Comparison of ENCODE assay signal across 8 cellular contexts in genomic region chr6:26026833-26027490, GRCh38.
A peak's percentile ranks its signal among the peaks of the same experiment; 100 is the strongest.
DNase-seq lines count a peak whose midpoint lies in the region; FAIRE-seq and TF ChIP-seq lines count a peak whose summit lies in the region.

No MANE protein-coding gene starts in this region.

- no peaks in the 10 kb centered on the region for H3K27me3 ChIP-seq in SJCRH30
- no peaks in the 10 kb centered on the region for H3K27me3 ChIP-seq in thymus (ENCODE audit: control insufficient read depth, insufficient read depth)

- peak; percentile 97 for DNase-seq in MV-4-11 (lab: John Stamatoyannopoulos, UW)
- peak; percentile 92 to 98 for DNase-seq in SJCRH30
- DNase-seq in activated naive CD4-positive, alpha-beta T cell (lab: John Stamatoyannopoulos, UW) = peak; percentile 52 to 85 (median 72)
- peak; percentile 98 for DNase-seq in foreskin melanocyte
- DNase-seq in nucleus accumbens (lab: John Stamatoyannopoulos, UW) = peak in 54 of 56 donors; percentile 14 to 86 (median 62)

- no peak for TF ChIP-seq CTCF in HEK293 (tag by site-specific recombination; IDR thresholded peaks at IDR 0.05)

- no peaks in the 10 kb centered on the region for H3K36me3 ChIP-seq in HEK293 (ENCODE audit: control insufficient read depth in 2 of 2, insufficient read depth in 1 of 2, low read length in 2 of 2)
- no peaks in the 10 kb centered on the region for H3K36me3 ChIP-seq in SJCRH30
- H3K36me3 ChIP-seq in thymus (ENCODE audit: control insufficient read depth, insufficient read depth) = no peaks in the 10 kb centered on the region

- CTCF ChIA-PET in HEK293 (lab: Yijun Ruan, JAX) = interaction anchor here (0.7 to 17.8 kb wide), 17 partner anchors 11 to 250 kb away, joined by 3 to 198 read pairs (median 5); no protein-coding TSS in a partner anchor

- WGBS in thymus = under 1% methylated on average over 44 of the region's 44 CpGs

- FAIRE-seq in G401.6 (lab: Jason Lieb, UNC) = peak; percentile 98

- H3K27ac ChIP-seq in HEK293 (ENCODE audit: extremely low read depth, low read depth, low read length) (peak overlapping the region; percentile 47), SJCRH30 (peak overlapping the region; percentile 75), thymus (ENCODE audit: low read depth) (peak overlapping the region; percentile 97)

- H3K4me1 ChIP-seq in HEK293 (ENCODE audit: control insufficient read depth, insufficient read depth, low read length) (peaks cover 18% of the 10 kb centered on the region), SJCRH30 (no peaks in the 10 kb centered on the region), thymus (ENCODE audit: control insufficient read depth, insufficient read depth, low read length) (peaks cover 10% of the 10 kb centered on the region)

- no peaks in the 10 kb centered on the region for H3K9me3 ChIP-seq in HEK293 (ENCODE audit: control insufficient read depth, insufficient read depth, low read depth, low read length)
- no peaks in the 10 kb centered on the region for H3K9me3 ChIP-seq in SJCRH30 (replicated peaks)
- H3K9me3 ChIP-seq in thymus (ENCODE audit: control insufficient read depth) = no peaks in the 10 kb centered on the region

- POLR2A ChIA-PET in HEK293 (lab: Yijun Ruan, JAX) = interaction anchor here (0.7 to 3.4 kb wide), 19 partner anchors 10 to 1811 kb away, joined by 3 to 57 read pairs (median 6); a partner anchor contains a TSS

- H3K4me3 ChIP-seq in HEK293 (ENCODE audit: low read depth, low read length) (peak overlapping the region; percentile 48), SJCRH30 (peak overlapping the region; percentile 57), thymus (ENCODE audit: low read length) (peak overlapping the region; percentile 60)

TF ChIP-seq in HEK293, 187 proteins besides CTCF, POLR2A, EP300 and RAD21 (continues in another document):
- TF ChIP-seq ZSCAN16 (tag by site-specific recombination; IDR thresholded peaks at IDR 0.05) (0 out of 2 replicates have a peak, but pooled peaks have one; percentile 38), ZNF416 (tag by site-specific recombination; IDR thresholded peaks at IDR 0.05) (no peak), ZNF510 (tag by site-specific recombination; IDR thresholded peaks at IDR 0.05; ENCODE audit: insufficient replicate concordance) (no peak), ZNF140 (tag by site-specific recombination; IDR thresholded peaks at IDR 0.05) (no peak), BCL11B (tag by site-specific recombination; IDR thresholded peaks at IDR 0.05; ENCODE audit: low read depth) (no peak), KLF1 (tag by site-specific recombination; IDR thresholded peaks at IDR 0.05) (peak; percentile 51; the same call in 1 of the 2 replicates), FEZF1 (tag by site-specific recombination; IDR thresholded peaks at IDR 0.05) (0 out of 2 replicates have a peak, but pooled peaks have one; percentile 35), ZNF175 (tag by site-specific recombination; IDR thresholded peaks at IDR 0.05) (no peak), ZNF223 (tag by site-specific recombination; IDR thresholded peaks at IDR 0.05) (no peak), ZNF521 (tag by site-specific recombination; IDR thresholded peaks at IDR 0.05) (no peak), ZNF791 (tag by site-specific recombination; IDR thresholded peaks at IDR 0.05) (no peak), ZIC2 (tag by site-specific recombination; IDR thresholded peaks at IDR 0.05) (no peak), ZNF501 (tag by site-specific recombination; IDR thresholded peaks at IDR 0.05) (peak; percentile 99), ZNF24 (tag by site-specific recombination; IDR thresholded peaks at IDR 0.05) (peak; percentile 69; the same call in 1 of the 2 replicates), ZNF639 (tag by site-specific recombination; IDR thresholded peaks at IDR 0.05) (peak; percentile 89), HOXD13 (CRISPR knock-in tag; IDR thresholded peaks at IDR 0.05; ENCODE audit: borderline replicate concordance) (peak; percentile 65; the same call in 1 of the 2 replicates), GLIS2 (tag by site-specific recombination; IDR thresholded peaks at IDR 0.05) (no peak), HIC1 (tag by site-specific recombination; IDR thresholded peaks at IDR 0.05) (peak; percentile 93), ZNF157 (tag by site-specific recombination; IDR thresholded peaks at IDR 0.05) (no peak), ZNF777 (tag by site-specific recombination; IDR thresholded peaks at IDR 0.05; ENCODE audit: borderline replicate concordance) (no peak), KLF8 (tag by site-specific recombination; IDR thresholded peaks at IDR 0.05) (peak; percentile 87), REPIN1 (tag by site-specific recombination; IDR thresholded peaks at IDR 0.05; ENCODE audit: low read depth) (peak; percentile 90), ZNF391 (tag by site-specific recombination; IDR thresholded peaks at IDR 0.05; ENCODE audit: borderline replicate concordance, low read depth) (peak; percentile 88; the same call in 1 of the 2 replicates), EGR2 (tag by site-specific recombination; IDR thresholded peaks at IDR 0.05; ENCODE audit: low read depth) (no peak; the same call in 1 of the 2 replicates), ZNF132 (tag by site-specific recombination; IDR thresholded peaks at IDR 0.05; ENCODE audit: borderline replicate concordance) (no peak), ZNF324 (tag by site-specific recombination; IDR thresholded peaks at IDR 0.05) (peak; percentile 59; the same call in 1 of the 2 replicates)
- TF ChIP-seq, protein P1, sequence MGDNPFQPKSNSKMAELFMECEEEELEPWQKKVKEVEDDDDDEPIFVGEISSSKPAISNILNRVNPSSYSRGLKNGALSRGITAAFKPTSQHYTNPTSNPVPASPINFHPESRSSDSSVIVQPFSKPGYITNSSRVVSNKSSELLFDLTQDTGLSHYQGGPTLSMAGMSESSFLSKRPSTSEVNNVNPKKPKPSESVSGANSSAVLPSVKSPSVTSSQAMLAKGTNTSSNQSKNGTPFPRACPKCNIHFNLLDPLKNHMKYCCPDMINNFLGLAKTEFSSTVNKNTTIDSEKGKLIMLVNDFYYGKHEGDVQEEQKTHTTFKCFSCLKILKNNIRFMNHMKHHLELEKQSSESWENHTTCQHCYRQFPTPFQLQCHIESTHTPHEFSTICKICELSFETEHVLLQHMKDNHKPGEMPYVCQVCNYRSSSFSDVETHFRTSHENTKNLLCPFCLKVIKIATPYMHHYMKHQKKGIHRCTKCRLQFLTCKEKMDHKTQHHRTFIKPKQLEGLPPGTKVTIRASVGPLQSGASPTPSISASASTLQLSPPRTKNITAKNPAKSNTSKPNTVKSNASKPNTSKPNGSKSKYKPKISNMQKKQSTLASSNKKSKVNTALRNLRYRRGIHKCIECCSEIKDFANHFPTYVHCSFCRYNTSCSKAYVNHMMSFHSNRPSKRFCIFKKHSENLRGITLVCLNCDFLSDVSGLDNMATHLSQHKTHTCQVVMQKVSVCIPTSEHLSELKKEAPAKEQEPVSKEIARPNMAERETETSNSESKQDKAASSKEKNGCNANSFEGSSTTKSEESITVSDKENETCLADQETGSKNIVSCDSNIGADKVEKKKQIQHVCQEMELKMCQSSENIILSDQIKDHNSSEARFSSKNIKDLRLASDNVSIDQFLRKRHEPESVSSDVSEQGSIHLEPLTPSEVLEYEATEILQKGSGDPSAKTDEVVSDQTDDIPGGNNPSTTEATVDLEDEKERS (tag by site-specific recombination; IDR thresholded peaks at IDR 0.05) = no peak

Comparison
In these comparisons a context has a peak if more than half of its experiments do, and no peak if none do; other contexts are left out.
1. Peak in every context shown above with its lines: DNase-seq, H3K4me3 ChIP-seq and H3K27ac ChIP-seq.
2. H3K27ac ChIP-seq: peak in every context shown above with its lines; median percentile 97 in thymus; 75 in SJCRH30; 47 in HEK293.